ENCODE assay signal across 22 cellular contexts in the genomic region with DNA sequence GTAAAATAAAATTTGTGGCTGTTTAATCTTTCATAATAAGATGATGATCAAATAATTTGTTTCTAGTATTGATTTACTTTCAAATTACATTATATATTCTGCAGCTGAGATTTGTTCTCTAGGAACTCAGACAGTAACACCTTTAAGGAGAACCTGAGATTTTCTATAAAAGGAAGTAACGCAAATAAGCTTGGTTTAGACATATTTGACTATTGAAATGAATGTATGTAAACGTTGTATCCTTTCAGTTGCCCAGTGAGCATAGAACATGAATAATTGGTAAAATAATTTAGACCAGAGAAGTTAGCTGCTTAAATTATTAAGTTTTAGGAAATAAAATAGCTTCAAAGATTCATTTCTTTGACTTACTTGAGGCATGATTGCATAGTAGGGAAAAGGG. TPM values are rescaled to one million over a fixed set of nuclear protein-coding genes. Genes with fewer than 3 reads are reported as not detected.
DNase-seq lines count a peak whose midpoint lies in the region; ATAC-seq, FAIRE-seq and TF ChIP-seq lines count a peak whose summit lies in the region.
"Had no signal": no experiment of that assay in that cellular context is flagged by ENCODE, and none has a peak within 500 bp of the region (broad histone marks: within the 10 kb centered on the region; RNA-seq: fewer than 3 reads in every experiment).

No MANE protein-coding gene starts in this region.

- intact Hi-C loops in GM12878 (cut with micrococcal nuclease; ENCODE audit: unreplicated experiment) (loop anchor here (5.0 kb wide), 1 partner anchor 70 kb away; no protein-coding TSS in a partner anchor), colonic mucosa (cut with DNase I) (no loop called here)

- no peak for TF ChIP-seq EP300 in GM12878 (IDR thresholded peaks at IDR 0.05; ENCODE audit: borderline replicate concordance in 1 of 2, control insufficient read depth in 1 of 2, low read depth in 2 of 2, low read length in 2 of 2)

- BruUV-seq in GM12878 (replicated peaks; lab: Mats Ljungman, UMichigan) = no TSS peak

- no peak for TF ChIP-seq CTCF in GM12865 (IDR thresholded peaks at IDR 0.05; ENCODE audit: insufficient read depth, low read depth, low read length, missing control alignments)
- TF ChIP-seq CTCF in LNCaP clone FGC (IDR thresholded peaks at IDR 0.05; ENCODE audit: control insufficient read depth, extremely low read depth, insufficient read depth) = no peak
- no peak for TF ChIP-seq CTCF in GM12878 (IDR thresholded peaks at IDR 0.05 in 2 of 3, conservative IDR thresholded peaks at IDR 0.05 in 1 of 3; ENCODE audit: control insufficient read depth in 2 of 3, extremely low read depth in 1 of 3, insufficient read depth in 1 of 3, low read depth in 3 of 3, low read length in 3 of 3)
- TF ChIP-seq CTCF in colonic mucosa (IDR thresholded peaks at IDR 0.05) = no peak

- no peak for FAIRE-seq in GM12878 (lab: Jason Lieb, UNC)

- no peak overlapping the region for H2AFZ ChIP-seq in GM12878 (ENCODE audit: control insufficient read depth, low read depth, low read length)
- no peak overlapping the region for H2AFZ ChIP-seq in neuron (ENCODE audit: low read depth, low read length)

- CTCF ChIA-PET in GM12878 (lab: Yijun Ruan, JAX) = interaction anchor here (1.0 to 3.0 kb wide), 7 partner anchors 8 to 138 kb away, joined by 3 to 15 read pairs (median 5); no protein-coding TSS in a partner anchor

- peaks cover 59% of the 10 kb centered on the region for H3K79me2 ChIP-seq in GM12878 (ENCODE audit: control insufficient read depth, insufficient read depth, low read length)

- WGBS in GM12878 (ENCODE audit: insufficient coverage, insufficient replicate concordance, low lambda C conversion rate, missing lambda C conversion rate) = 54% methylated on average over 2 of the region's 2 CpGs

- H4K20me1 ChIP-seq in GM12878 (ENCODE audit: control insufficient read depth, insufficient read depth) = no peaks in the 10 kb centered on the region

- H3K9ac ChIP-seq in GM12878 (ENCODE audit: control insufficient read depth, insufficient read depth, low read length) (no peak overlapping the region), colonic mucosa (ENCODE audit: low read depth in 2 of 2, low read length in 2 of 2) (no peak overlapping the region)

- H3K4me3 ChIP-seq in GM12865 (ENCODE audit: low read depth, low read length) = peak overlapping the region; percentile 93; the same call in 1 of the 2 replicates
- H3K4me3 ChIP-seq in LNCaP clone FGC (ENCODE audit: low read depth, low read length) = peak overlapping the region; percentile 73
- peak overlapping the region; percentile 52 for H3K4me3 ChIP-seq in GM12878
- H3K4me3 ChIP-seq in neuron (ENCODE audit: low read length) = peak overlapping the region; percentile 89
- H3K4me3 ChIP-seq in colonic mucosa = no peak overlapping the region
- H3K4me3 ChIP-seq: testis had no signal

- no peak for TF ChIP-seq POLR2A in GM12878 (IDR thresholded peaks at IDR 0.05; ENCODE audit: low read depth, low read length)

- in situ Hi-C loops in GM12878 (cut with MboI) = no loop called here

- POLR2A ChIA-PET in GM12878 (lab: Charles Lee) = interaction anchor here (1.0 kb wide), 1 partner anchor 36 kb away, joined by 3 read pairs; no protein-coding TSS in a partner anchor

- ATAC-seq in GM12878 (no peak), GM19455 (IDR thresholded peaks at IDR 0.05; ENCODE audit: unreplicated experiment) (no peak)
- ATAC-seq: activated T-cell treated with anti-CD3 and anti-CD28 coated beads, Interleukin-2, amount 50 U/mL, for 72 hours; Panc1; stimulated activated memory B cell treated with anti-CD40 and anti-IgM and Interleukin-4, amounts not matched to agents 10 μg/mL and 1 μg/mL and 100 μg/mL, for 72 hours had no signal

- DNase-seq in GM12865 (ENCODE audit: low read depth) (peak; percentile 19), LNCaP clone FGC (ENCODE audit: low read depth) (no peak), GM12878 (ENCODE audit: low read depth, low spot score) (no peak), colonic mucosa (no peak), GM19238 (ENCODE audit: insufficient read length, low spot score) (no peak)
- DNase-seq: activated CD4-positive, CD25-positive, alpha-beta regulatory T cell treated with anti-CD3 and anti-CD28 coated beads, Interleukin-2, amount 50 U/mL, for 72 hours; activated CD8-positive, alpha-beta memory T cell treated with anti-CD3 and anti-CD28 coated beads for 24 hours; activated naive CD8-positive, alpha-beta T cell treated with anti-CD3 and anti-CD28 coated beads, Interleukin-2, amount 10 ng/mL, durations not matched to agents 7 days and 5 days; activated T-cell treated with anti-CD3 and anti-CD28 coated beads, Interleukin-2, amount 50 U/mL, for 72 hours; brain microvascular endothelial cell; CD8-positive, alpha-beta memory T cell; foreskin fibroblast; hippocampal formation; kidney glomerular epithelial cell; NCI-H1436; NCI-H2171; T1000; testis had no signal

- RAD21 ChIA-PET in GM12878 (lab: Charles Lee; ENCODE audit: unreplicated experiment) = interaction anchor here (1.6 kb wide), 1 partner anchor 72 kb away, joined by 5 read pairs; no protein-coding TSS in a partner anchor

- H3K4me2 ChIP-seq in GM12878 (ENCODE audit: control insufficient read depth, insufficient read depth) = 0 out of 2 replicates have a peak overlapping the region, but pooled peaks have one; percentile 76

- SMC1A ChIA-PET in GM12878 (lab: Charles Lee; ENCODE audit: uncharacterized antibody, unreplicated experiment) = interaction anchor here (0.7 to 2.7 kb wide), 3 partner anchors 9 to 69 kb away, joined by 3 to 8 read pairs (median 3); no protein-coding TSS in a partner anchor

- H3K27me3 ChIP-seq in GM12878 (replicated peaks in 1 of 2; ENCODE audit: control insufficient read depth in 2 of 2, insufficient read depth in 2 of 2, low read length in 1 of 2) (no peaks in the 10 kb centered on the region), neuron (ENCODE audit: insufficient read depth, low read length) (no peaks in the 10 kb centered on the region), colonic mucosa (no peaks in the 10 kb centered on the region)
- H3K27me3 ChIP-seq: brain microvascular endothelial cell, testis had no signal

- H3K27ac ChIP-seq in GM12878 (ENCODE audit: control insufficient read depth, insufficient read depth) = no peak overlapping the region
- no peak overlapping the region for H3K27ac ChIP-seq in colonic mucosa
- H3K27ac ChIP-seq: brain microvascular endothelial cell, testis had no signal

- no peak for TF ChIP-seq RAD21 in GM12878 (IDR thresholded peaks at IDR 0.05; ENCODE audit: insufficient read depth, low read depth, low read length)

- H3K9me3 ChIP-seq in GM12878 (replicated peaks; ENCODE audit: control insufficient read depth, insufficient read depth, low read length) = no peaks in the 10 kb centered on the region
- H3K9me3 ChIP-seq in neuron (ENCODE audit: low read length) = no peaks in the 10 kb centered on the region
- H3K9me3 ChIP-seq in colonic mucosa = no peaks in the 10 kb centered on the region
- H3K9me3 ChIP-seq: testis had no signal

- no peaks in the 10 kb centered on the region for H3K36me3 ChIP-seq in GM12878 (ENCODE audit: control insufficient read depth in 2 of 2, insufficient read depth in 2 of 2, low read length in 1 of 2)
- no peaks in the 10 kb centered on the region for H3K36me3 ChIP-seq in neuron (ENCODE audit: insufficient read depth, low read length)
- H3K36me3 ChIP-seq in colonic mucosa = no peaks in the 10 kb centered on the region
- H3K36me3 ChIP-seq: brain microvascular endothelial cell had no signal

- H3K4me1 ChIP-seq in GM12878 (ENCODE audit: control insufficient read depth, insufficient read depth, low read length) = no peaks in the 10 kb centered on the region
- peaks cover 26% of the 10 kb centered on the region for H3K4me1 ChIP-seq in neuron (ENCODE audit: insufficient read depth, low read length)
- H3K4me1 ChIP-seq in colonic mucosa = peaks cover 3% of the 10 kb centered on the region
- H3K4me1 ChIP-seq: testis had no signal

TF ChIP-seq in GM12878, 131 proteins besides CTCF, POLR2A, EP300 and RAD21 (continues in another document):
- TF ChIP-seq SMARCA5 (IDR thresholded peaks at IDR 0.05) (no peak), STAT3 (IDR thresholded peaks at IDR 0.05; ENCODE audit: low read depth, low read length) (no peak)

RNA-seq across cellular contexts. Expression of a gene that starts 3.1 kb away (rescaled TPM):
- 16.6 and 18.4 TPM in 2 replicates for total RNA-seq in GM12878 (2013; cell fraction: nucleolus; rRNA removed)
- total RNA-seq in GM12878 (2014; rRNA removed) (14.0 and 15.1 TPM in 2 replicates), GM12878 (2014; rRNA removed; fragmentation: Illumina TruSeq; extraction: Trizol) (13.6 and 15.9 TPM in 2 replicates), GM12878 (2021) (15.5 and 16.4 TPM in 2 replicates), colonic mucosa (10 to 100 TPM; 22.7 to 31.8 TPM)
- polyA plus RNA-seq in GM12878 (2011; ENCODE audit: low read depth) = 6.9 TPM
- polyA plus RNA-seq in GM12878 (2011; rRNA removed) (23.5 and 27.8 TPM in 2 replicates), GM12878 (2014; fragmentation: Illumina TruSeq; extraction: Trizol) (21.3 and 21.5 TPM in 2 replicates), GM12878 (2014; fragmentation: Nextera tagmentation; extraction: Ambion mirVana) (10 to 100 TPM in 1 of 2 experiments, 1 to 10 TPM in 1; 9.9 to 10.6 TPM), GM12878 (2014; rRNA removed) (11.1 and 11.4 TPM in 2 replicates), GM12878 (2016; fragmentation: Nextera tagmentation; extraction: Ambion mirVana) (1 to 10 TPM; 8.6 to 9.6 TPM)
- 14.4 and 15.0 TPM in 2 replicates for polyA plus RNA-seq in GM12878 (2011; cell fraction: cytosol; rRNA removed)
- polyA plus RNA-seq in GM12878 (2011; cell fraction: nucleus; rRNA removed) = 17.7 and 20.0 TPM in 2 replicates
- 9.3 and 13.1 TPM in 2 replicates for polyA plus RNA-seq in GM12878 (2012)
- polyA minus RNA-seq in GM12878 (2011; rRNA and poly(A)+ RNA removed) = 22.2 and 34.8 TPM in 2 replicates
- polyA minus RNA-seq in GM12878 (2011; cell fraction: cytosol; rRNA and poly(A)+ RNA removed) = 7.6 TPM in 2 replicates
- polyA minus RNA-seq in GM12878 (2011; cell fraction: nucleus; rRNA and poly(A)+ RNA removed) = 6.5 and 12.7 TPM in 2 replicates

RNA-seq across cellular contexts. Expression of a gene that starts 34.9 kb away (rescaled TPM):
- 31.2 and 34.8 TPM in 2 replicates for total RNA-seq in GM12878 (2013; cell fraction: nucleolus; rRNA removed)
- total RNA-seq in GM12878 (2014; rRNA removed) (28.6 and 32.2 TPM in 2 replicates), GM12878 (2014; rRNA removed; fragmentation: Illumina TruSeq; extraction: Trizol) (48.9 and 50.3 TPM in 2 replicates), GM12878 (2021) (31.3 and 32.4 TPM in 2 replicates), colonic mucosa (10 to 100 TPM; 31.2 to 46.2 TPM)
- polyA plus RNA-seq in GM12878 (2011; ENCODE audit: low read depth) = 19.1 TPM
- polyA plus RNA-seq in GM12878 (2011; rRNA removed) (36.3 and 53.6 TPM in 2 replicates), GM12878 (2014; fragmentation: Illumina TruSeq; extraction: Trizol) (40.3 and 54.0 TPM in 2 replicates), GM12878 (2014; fragmentation: Nextera tagmentation; extraction: Ambion mirVana) (10 to 100 TPM; 19.0 to 26.8 TPM), GM12878 (2014; rRNA removed) (24.5 and 25.5 TPM in 2 replicates), GM12878 (2016; fragmentation: Nextera tagmentation; extraction: Ambion mirVana) (10 to 100 TPM; 53.0 to 54.0 TPM)
- 15.2 and 16.0 TPM in 2 replicates for polyA plus RNA-seq in GM12878 (2011; cell fraction: cytosol; rRNA removed)
- 22.7 and 25.2 TPM in 2 replicates for polyA plus RNA-seq in GM12878 (2011; cell fraction: nucleus; rRNA removed)
- 24.3 and 25.3 TPM in 2 replicates for polyA plus RNA-seq in GM12878 (2012)
- 39.4 and 50.1 TPM in 2 replicates for polyA minus RNA-seq in GM12878 (2011; rRNA and poly(A)+ RNA removed)
- 17.7 and 26.2 TPM in 2 replicates for polyA minus RNA-seq in GM12878 (2011; cell fraction: cytosol; rRNA and poly(A)+ RNA removed)
- 26.6 and 37.2 TPM in 2 replicates for polyA minus RNA-seq in GM12878 (2011; cell fraction: nucleus; rRNA and poly(A)+ RNA removed)
